In the genomic region with DNA sequence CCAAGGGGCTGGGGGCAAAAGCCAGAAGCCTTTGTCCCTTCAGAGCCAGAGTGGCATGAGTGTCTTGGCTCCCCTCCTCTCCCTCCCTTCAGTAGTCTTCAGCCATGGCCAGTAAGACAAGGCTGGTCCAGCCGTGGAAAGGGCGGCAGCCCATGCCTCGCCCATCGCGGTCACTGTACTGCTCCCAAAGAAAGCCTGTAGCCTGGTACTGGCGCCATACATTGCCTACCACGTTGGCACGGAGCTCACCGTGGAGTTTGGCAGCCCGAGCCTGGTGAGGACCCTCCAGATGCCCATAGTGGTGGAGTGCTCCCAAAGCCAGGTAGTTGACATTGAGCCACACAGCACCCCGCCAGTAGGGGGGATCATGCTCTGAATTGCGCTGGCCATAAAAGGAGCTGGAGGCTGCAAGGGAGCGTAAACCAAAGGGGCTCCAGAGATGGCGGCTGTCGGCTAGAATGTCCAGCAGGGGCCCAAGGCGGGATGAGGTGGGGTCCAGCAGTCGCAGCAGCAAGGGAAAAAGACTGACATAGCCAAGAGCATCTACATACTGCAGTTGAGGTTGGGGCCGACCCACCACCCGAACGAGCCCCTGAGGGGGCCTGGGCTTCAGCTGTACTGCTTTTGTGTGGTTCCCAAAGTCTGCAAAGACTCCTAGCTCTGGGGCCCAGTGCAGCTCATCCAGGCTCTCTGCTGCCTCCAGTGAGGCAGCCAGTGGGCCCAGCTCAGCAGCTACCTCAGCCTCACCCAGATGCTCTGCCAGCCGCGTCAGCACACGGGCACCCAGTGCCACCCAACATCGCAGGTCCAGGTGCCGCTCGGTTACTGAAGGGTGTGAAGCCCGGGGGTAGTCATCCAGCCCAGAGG, we compare ENCODE assay signal across 9 cellular contexts. TPM values are rescaled to one million over a fixed set of nuclear protein-coding genes. Genes with fewer than 3 reads are reported as not detected.
DNase-seq lines count a peak whose midpoint lies in the region; ATAC-seq, FAIRE-seq and TF ChIP-seq lines count a peak whose summit lies in the region.
"Had no signal": no experiment of that assay in that cellular context is flagged by ENCODE, and none has a peak within 500 bp of the region (broad histone marks: within the 10 kb centered on the region; RNA-seq: fewer than 3 reads in every experiment).

No MANE protein-coding gene starts in this region.

- DNase-seq in GM12892 (ENCODE audit: insufficient read length) (no peak), mammary epithelial cell (no peak), NCI-H2196 (lab: John Stamatoyannopoulos, UW; ENCODE audit: unreplicated experiment) (no peak), OCI-M1 (lab: John Stamatoyannopoulos, UW) (no peak)
- DNase-seq: dermis blood vessel endothelial cell had no signal

- no peak for FAIRE-seq in GM12892 (lab: Jason Lieb, UNC)

- intact Hi-C loops in mammary epithelial cell (cut with micrococcal nuclease), result no loop called here

- no peak overlapping the region for H3K4me3 ChIP-seq in mammary epithelial cell (replicated peaks in 1 of 3; ENCODE audit: insufficient read depth in 1 of 3, low read depth in 2 of 3, low read length in 3 of 3)
- H3K4me3 ChIP-seq: skin epidermis had no signal

- no peak overlapping the region for H3K4me2 ChIP-seq in mammary epithelial cell (ENCODE audit: insufficient read depth, low read depth, low read length)

- TF ChIP-seq CTCF in 22Rv1 (IDR thresholded peaks at IDR 0.05) (no peak), mammary epithelial cell (conservative IDR thresholded peaks at IDR 0.05 in 1 of 2, IDR thresholded peaks at IDR 0.05 in 1 of 2; ENCODE audit: extremely low read depth in 1 of 2, insufficient read depth in 1 of 2, low read depth in 1 of 2, low read length in 2 of 2) (peak; percentile 14 to 24)

- no peak overlapping the region for H3K9ac ChIP-seq in mammary epithelial cell (ENCODE audit: insufficient read depth, low read length)

- H3K4me1 ChIP-seq in mammary epithelial cell (ENCODE audit: insufficient read depth, low read length), result peaks cover 19% of the 10 kb centered on the region

- no peaks in the 10 kb centered on the region for H3K27me3 ChIP-seq in mammary epithelial cell (ENCODE audit: insufficient read depth, low read length)

- WGBS in mammary epithelial cell (ENCODE audit: low coverage, missing lambda C conversion rate), result 94% methylated on average over 25 of the region's 27 CpGs

- dilution Hi-C loops in mammary epithelial cell (cut with HindIII; ENCODE audit: low sequenced_read_pairs), result no loop called here

- no peak overlapping the region for H2AFZ ChIP-seq in mammary epithelial cell (ENCODE audit: low read depth, low read length)

- 0 out of 2 replicates have a peak, but pooled peaks have one; percentile 19 for TF ChIP-seq POLR2A in GM12892 (IDR thresholded peaks at IDR 0.05; ENCODE audit: low read depth, low read length)

- in situ Hi-C loops in mammary epithelial cell (cut with MboI; ENCODE audit: low sequenced_read_pairs in 2 of 2), result no loop called here

- peaks cover 45% of the 10 kb centered on the region for H3K79me2 ChIP-seq in mammary epithelial cell (ENCODE audit: insufficient read depth, low read length)

- BruUV-seq in mammary epithelial cell (replicated peaks; lab: Mats Ljungman, UMichigan), result no TSS peak

- no peak for ATAC-seq in GM19023 (IDR thresholded peaks at IDR 0.05; ENCODE audit: unreplicated experiment)
- ATAC-seq: left colon had no signal

- H3K27ac ChIP-seq in 22Rv1 (peak overlapping the region; percentile 98), mammary epithelial cell (ENCODE audit: insufficient read depth, low read depth, low read length) (no peak overlapping the region)

- peaks cover 3% of the 10 kb centered on the region for H3K36me3 ChIP-seq in mammary epithelial cell (ENCODE audit: insufficient read depth, low read length)

- CTCF ChIA-PET in mammary epithelial cell (lab: Charles Lee; ENCODE audit: low non-redundant PET), result interaction anchor here (0.6 kb wide), 1 partner anchor 633 kb away, joined by 10 read pairs; a partner anchor contains a TSS

- no peaks in the 10 kb centered on the region for H4K20me1 ChIP-seq in mammary epithelial cell (ENCODE audit: insufficient read depth, low read length)

- H3K9me3 ChIP-seq in mammary epithelial cell (replicated peaks; ENCODE audit: insufficient read depth, low read length), result no peaks in the 10 kb centered on the region

RNA-seq across cellular contexts. Expression of a gene that starts 3.2 kb away (rescaled TPM):
- polyA plus RNA-seq in GM12892 (2012; ENCODE audit: missing spikeins), result 34.8 TPM
- 10 to 100 TPM; 42.7 to 79.3 TPM for total RNA-seq in mammary epithelial cell
- 71.6 TPM for polyA plus RNA-seq in mammary epithelial cell
- 64.7 TPM for polyA minus RNA-seq in mammary epithelial cell

RNA-seq across cellular contexts. Expression of a gene that starts 3.8 kb away (rescaled TPM):
- polyA plus RNA-seq in GM12892 (2012; ENCODE audit: missing spikeins), result 34.5 TPM
- total RNA-seq in mammary epithelial cell, result 10 to 100 TPM; 67.2 to 67.8 TPM
- polyA plus RNA-seq in mammary epithelial cell, result 57.4 TPM
- 129 TPM for polyA minus RNA-seq in mammary epithelial cell

RNA-seq across cellular contexts. Expression of a gene that starts 6.5 kb away (rescaled TPM):
- polyA plus RNA-seq in GM12892 (2012; ENCODE audit: missing spikeins), result 13.6 TPM
- total RNA-seq in mammary epithelial cell, result 10 to 100 TPM; 15.0 to 43.2 TPM
- 11.7 TPM for polyA plus RNA-seq in mammary epithelial cell
- polyA minus RNA-seq in mammary epithelial cell, result 0.47 TPM

RNA-seq across cellular contexts. Expression of a gene that starts 11.1 kb away (rescaled TPM):
- polyA plus RNA-seq in GM12892 (2012; ENCODE audit: missing spikeins), result 28.2 TPM
- total RNA-seq in mammary epithelial cell, result 10 to 100 TPM in 1 of 2 donors, 1 to 10 TPM in 1; 9.3 to 70.1 TPM
- polyA plus RNA-seq in mammary epithelial cell, result 49.6 TPM
- polyA minus RNA-seq in mammary epithelial cell, result 15.0 TPM

RNA-seq across cellular contexts. Expression of a gene that starts 19.7 kb away (rescaled TPM):
- 8.4 TPM for polyA plus RNA-seq in GM12892 (2012; ENCODE audit: missing spikeins)
- 100 to 1,000 TPM; 124 to 206 TPM for total RNA-seq in mammary epithelial cell
- 99.4 TPM for polyA plus RNA-seq in mammary epithelial cell
- 77.8 TPM for polyA minus RNA-seq in mammary epithelial cell
